8 cellular contexts compared by ENCODE assay signal in the genomic region with DNA sequence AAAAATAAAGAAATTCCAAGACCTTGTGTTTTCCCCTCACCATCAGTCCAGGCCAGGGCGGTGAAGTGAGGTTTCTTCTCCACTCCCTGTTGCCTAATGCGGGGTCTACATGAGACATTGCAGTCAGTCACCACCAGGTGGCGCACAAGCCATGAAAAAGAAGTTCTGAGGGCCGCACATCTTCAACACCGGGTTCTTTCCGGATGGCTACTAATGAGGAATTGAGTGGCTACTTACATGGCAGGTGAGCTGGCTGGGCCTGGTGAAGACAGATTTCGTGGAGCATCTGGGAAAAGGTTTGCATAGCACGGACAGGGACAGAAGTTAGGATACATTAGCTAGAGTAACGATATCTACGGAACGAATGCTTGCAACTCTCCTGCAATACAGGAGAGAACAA. TPM values are rescaled to one million over a fixed set of nuclear protein-coding genes. Genes with fewer than 3 reads are reported as not detected.
DNase-seq lines count a peak whose midpoint lies in the region; ATAC-seq, FAIRE-seq and TF ChIP-seq lines count a peak whose summit lies in the region.

No MANE protein-coding gene starts in this region.

- no peaks in the 10 kb centered on the region for H3K27me3 ChIP-seq in Caco-2 (replicated peaks; ENCODE audit: control insufficient read depth, insufficient read depth, low read length)
- peaks cover 12% of the 10 kb centered on the region for H3K27me3 ChIP-seq in NT2/D1 (ENCODE audit: insufficient read depth, insufficient read length)
- peaks cover 15 to 52% of the 10 kb centered on the region in 2 experiments for H3K27me3 ChIP-seq in endothelial cell of umbilical vein (ENCODE audit: control insufficient read depth in 2 of 2, insufficient read depth in 2 of 2, low read length in 2 of 2)

- no peak overlapping the region for H3K4me2 ChIP-seq in endothelial cell of umbilical vein (ENCODE audit: insufficient read depth, low read length)

- H4K20me1 ChIP-seq in endothelial cell of umbilical vein (replicated peaks; ENCODE audit: control insufficient read depth, extremely low read depth, insufficient read depth, low read length), result no peaks in the 10 kb centered on the region

- no peak overlapping the region for H3K9ac ChIP-seq in NT2/D1 (ENCODE audit: insufficient read length, low read depth)
- no peak overlapping the region for H3K9ac ChIP-seq in endothelial cell of umbilical vein (replicated peaks; ENCODE audit: extremely low read depth, insufficient read depth, low read length)

- FAIRE-seq in endothelial cell of umbilical vein (lab: Jason Lieb, UNC), result peak; percentile 89

- peaks cover 8% of the 10 kb centered on the region for H3K4me1 ChIP-seq in Caco-2
- H3K4me1 ChIP-seq in NT2/D1 (ENCODE audit: insufficient read depth, insufficient read length), result no peaks in the 10 kb centered on the region
- H3K4me1 ChIP-seq in endothelial cell of umbilical vein (ENCODE audit: control insufficient read depth, extremely low read depth, insufficient read depth, low read length), result peaks cover 10% of the 10 kb centered on the region

- no peak overlapping the region for H3K4me3 Mint-ChIP-seq in Caco-2 (ENCODE audit: unreplicated experiment)

- no peak for ATAC-seq in HG03460 (IDR thresholded peaks at IDR 0.05; ENCODE audit: unreplicated experiment)

- H3K36me3 ChIP-seq in Caco-2 (ENCODE audit: control insufficient read depth, insufficient read depth, low read length) (no peaks in the 10 kb centered on the region), NT2/D1 (ENCODE audit: insufficient read depth, insufficient read length, low read length) (no peaks in the 10 kb centered on the region), endothelial cell of umbilical vein (ENCODE audit: control insufficient read depth in 2 of 2, extremely low read depth in 1 of 2, insufficient read depth in 2 of 2, low read length in 2 of 2) (no peaks in the 10 kb centered on the region)

- H3K9me1 ChIP-seq in endothelial cell of umbilical vein (replicated peaks; ENCODE audit: control insufficient read depth, extremely low read depth, insufficient read depth, low read length), result no peaks in the 10 kb centered on the region

- no peak overlapping the region for H3K27ac Mint-ChIP-seq in Caco-2 (ENCODE audit: unreplicated experiment)

- POLR2A ChIA-PET in Caco-2 (lab: Charles Lee) (no interaction called here), endothelial cell of umbilical vein (lab: Charles Lee) (no interaction called here)

- H3K4me1 Mint-ChIP-seq in Caco-2 (ENCODE audit: low read depth, unreplicated experiment), result peaks cover 21% of the 10 kb centered on the region

- no peaks in the 10 kb centered on the region for H3K79me2 ChIP-seq in endothelial cell of umbilical vein (ENCODE audit: control insufficient read depth, insufficient read depth, low read length)

- dilution Hi-C loops in endothelial cell of umbilical vein (cut with MboI; ENCODE audit: extremely low pct_ligation_motif_present, low sequenced_read_pairs), result no loop called here

- peaks cover 11% of the 10 kb centered on the region for H3K36me3 Mint-ChIP-seq in Caco-2 (ENCODE audit: insufficient read depth, unreplicated experiment)

- TF ChIP-seq POLR2A in endothelial cell of umbilical vein (IDR thresholded peaks at IDR 0.05; ENCODE audit: low read depth, low read length), result no peak

- CTCF ChIA-PET in Caco-2 (lab: Charles Lee), result interaction anchor here (0.5 to 1.7 kb wide), 9 partner anchors 11 to 406 kb away, joined by 3 to 6 read pairs (median 3); a partner anchor contains a TSS
- CTCF ChIA-PET in endothelial cell of umbilical vein (lab: Charles Lee), result interaction anchor here (1.1 to 5.1 kb wide), 11 partner anchors 12 to 406 kb away, joined by 3 to 88 read pairs (median 4); no protein-coding TSS in a partner anchor

- peak; percentile 85 to 93 for TF ChIP-seq CTCF in Caco-2 (IDR thresholded peaks at IDR 0.05; ENCODE audit: insufficient read depth in 1 of 2, low read depth in 1 of 2, low read length in 1 of 2, severe bottlenecking in 1 of 2, unreplicated experiment in 1 of 2)
- peak; percentile 77 to 93 for TF ChIP-seq CTCF in endothelial cell of umbilical vein (IDR thresholded peaks at IDR 0.05; ENCODE audit: extremely low read depth in 1 of 2, insufficient read depth in 1 of 2, low read depth in 1 of 2, low read length in 2 of 2)

- intact Hi-C loops in Caco-2 (cut with micrococcal nuclease; ENCODE audit: unreplicated experiment), result loop anchor here (1.0 to 5.0 kb wide), 6 partner anchors 55 to 405 kb away; no protein-coding TSS in a partner anchor
- intact Hi-C loops in endothelial cell of umbilical vein (cut with micrococcal nuclease), result loop anchor here (1.0 to 5.0 kb wide), 5 partner anchors 55 to 406 kb away; no protein-coding TSS in a partner anchor

- BruUV-seq in Caco-2 (replicated peaks; lab: Mats Ljungman, UMichigan), result no TSS peak
- no TSS peak for BruUV-seq in endothelial cell of umbilical vein (replicated peaks; lab: Mats Ljungman, UMichigan)

- H3K9me3 ChIP-seq in Caco-2 (no peaks in the 10 kb centered on the region), NT2/D1 (ENCODE audit: insufficient read depth, low read length) (no peaks in the 10 kb centered on the region), endothelial cell of umbilical vein (replicated peaks; ENCODE audit: control insufficient read depth, insufficient read depth, low read length) (no peaks in the 10 kb centered on the region)

- no peak overlapping the region for H3K27ac ChIP-seq in endothelial cell of umbilical vein (ENCODE audit: insufficient read depth, low read depth, low read length)

- no peaks in the 10 kb centered on the region for H3K9me3 Mint-ChIP-seq in Caco-2 (ENCODE audit: unreplicated experiment)

- peaks cover 22% of the 10 kb centered on the region for H3K27me3 Mint-ChIP-seq in Caco-2 (ENCODE audit: insufficient read depth, unreplicated experiment)

- peak; percentile 82 to 88 for DNase-seq in Caco-2
- DNase-seq in HuH-7.5 (ENCODE audit: low spot score), result peak; percentile 50
- peak; percentile 87 for DNase-seq in NT2/D1 (ENCODE audit: low read depth, low spot score)
- peak; percentile 63 for DNase-seq in activated CD8-positive, alpha-beta memory T cell treated with anti-CD3 and anti-CD28 coated beads, Interleukin-2, amount 50 U/mL, for 1 hour (ENCODE audit: extremely low read depth)
- DNase-seq in endothelial cell of umbilical vein (ENCODE audit: low read depth, low spot score), result peak; percentile 65
- DNase-seq in middle frontal gyrus (ENCODE audit: extremely low spot score, low spot score), result peak; percentile 33
- DNase-seq in stimulated activated CD8-positive, alpha-beta memory T cell treated with anti-CD3 and anti-CD28 coated beads, Interleukin-4, amount 100 ng/mL, for 4 hours (ENCODE audit: low read depth in 2 of 2, low spot score in 1 of 2), result peak; percentile 62 to 83

- no peak overlapping the region for H2AFZ ChIP-seq in endothelial cell of umbilical vein (ENCODE audit: low read depth, low read length)

- H3K4me3 ChIP-seq in Caco-2 (ENCODE audit: low read depth, low read length) (no peak overlapping the region), NT2/D1 (ENCODE audit: insufficient read length, low read depth) (no peak overlapping the region), endothelial cell of umbilical vein (replicated peaks in 1 of 3; ENCODE audit: insufficient read depth in 1 of 3, low read depth in 1 of 3, low read length in 3 of 3) (no peak overlapping the region)

TF ChIP-seq in endothelial cell of umbilical vein, 7 proteins besides CTCF, POLR2A, EP300 and RAD21 (continues in another document):
- no peak for TF ChIP-seq JUN (IDR thresholded peaks at IDR 0.05; ENCODE audit: borderline replicate concordance, insufficient read depth, insufficient read length, low read depth)
- no peak for TF ChIP-seq EZH2 (IDR thresholded peaks at IDR 0.05; ENCODE audit: borderline replicate concordance, low read depth, low read length, severe bottlenecking)
- TF ChIP-seq, protein P1, sequence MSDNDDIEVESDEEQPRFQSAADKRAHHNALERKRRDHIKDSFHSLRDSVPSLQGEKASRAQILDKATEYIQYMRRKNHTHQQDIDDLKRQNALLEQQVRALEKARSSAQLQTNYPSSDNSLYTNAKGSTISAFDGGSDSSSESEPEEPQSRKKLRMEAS (IDR thresholded peaks at IDR 0.05; ENCODE audit: insufficient read depth, insufficient read length), result no peak
- TF ChIP-seq MYC (IDR thresholded peaks at IDR 0.05; ENCODE audit: low read depth, low read length), result no peak
- no peak for TF ChIP-seq POLR2AphosphoS5 (IDR thresholded peaks at IDR 0.05; ENCODE audit: insufficient read depth, low read depth, low read length)
- TF ChIP-seq FOS (IDR thresholded peaks at IDR 0.05; ENCODE audit: borderline replicate concordance, insufficient read depth, low read length), result no peak

RNA-seq across cellular contexts. Expression of a gene that starts 15.8 kb away (rescaled TPM):
- total RNA-seq in Caco-2 (2022), result 364 and 408 TPM in 2 replicates
- total RNA-seq in endothelial cell of umbilical vein, result 461 and 505 TPM in 2 replicates
- 497 and 528 TPM in 2 replicates for polyA plus RNA-seq in endothelial cell of umbilical vein
- polyA plus RNA-seq in endothelial cell of umbilical vein (2011; cell fraction: cytosol; rRNA removed), result 799 and 821 TPM in 2 replicates
- 130 and 166 TPM in 2 replicates for polyA plus RNA-seq in endothelial cell of umbilical vein (2011; cell fraction: nucleus; rRNA removed)
- 960 and 1,130 TPM in 2 replicates for polyA plus RNA-seq in endothelial cell of umbilical vein (2012)
- 406 and 450 TPM in 2 replicates for polyA minus RNA-seq in endothelial cell of umbilical vein
- polyA minus RNA-seq in endothelial cell of umbilical vein (2011; cell fraction: cytosol; rRNA and poly(A)+ RNA removed), result 591 TPM
- polyA minus RNA-seq in endothelial cell of umbilical vein (2011; cell fraction: nucleus; rRNA and poly(A)+ RNA removed), result 70.9 and 71.2 TPM in 2 replicates

RNA-seq across cellular contexts. Expression of a gene that starts 36.3 kb away (rescaled TPM):
- not detected in 2 replicates for total RNA-seq in Caco-2 (2022)
- total RNA-seq in endothelial cell of umbilical vein, result not detected in 2 replicates
- not detected in 2 replicates for polyA plus RNA-seq in endothelial cell of umbilical vein
- not detected in 2 replicates for polyA plus RNA-seq in endothelial cell of umbilical vein (2011; cell fraction: cytosol; rRNA removed)
- not detected in 2 replicates for polyA plus RNA-seq in endothelial cell of umbilical vein (2011; cell fraction: nucleus; rRNA removed)
- not detected in 2 replicates for polyA plus RNA-seq in endothelial cell of umbilical vein (2012)
- not detected in 2 replicates for polyA minus RNA-seq in endothelial cell of umbilical vein
- not detected for polyA minus RNA-seq in endothelial cell of umbilical vein (2011; cell fraction: cytosol; rRNA and poly(A)+ RNA removed)
- polyA minus RNA-seq in endothelial cell of umbilical vein (2011; cell fraction: nucleus; rRNA and poly(A)+ RNA removed), result not detected in 2 replicates

RNA-seq across cellular contexts. Expression of a gene that starts 58.9 kb away (rescaled TPM):
- total RNA-seq in Caco-2 (2022), result 2,143 and 2,154 TPM in 2 replicates
- total RNA-seq in endothelial cell of umbilical vein, result 650 and 779 TPM in 2 replicates
- 56.7 and 76.8 TPM in 2 replicates for polyA plus RNA-seq in endothelial cell of umbilical vein
- polyA plus RNA-seq in endothelial cell of umbilical vein (2011; cell fraction: cytosol; rRNA removed), result 211 and 231 TPM in 2 replicates
- 60.0 and 72.0 TPM in 2 replicates for polyA plus RNA-seq in endothelial cell of umbilical vein (2011; cell fraction: nucleus; rRNA removed)
- polyA plus RNA-seq in endothelial cell of umbilical vein (2012), result 757 and 1,016 TPM in 2 replicates
- 42.6 and 46.3 TPM in 2 replicates for polyA minus RNA-seq in endothelial cell of umbilical vein
- polyA minus RNA-seq in endothelial cell of umbilical vein (2011; cell fraction: cytosol; rRNA and poly(A)+ RNA removed), result 185 TPM
- polyA minus RNA-seq in endothelial cell of umbilical vein (2011; cell fraction: nucleus; rRNA and poly(A)+ RNA removed), result 19.5 and 23.7 TPM in 2 replicates

Comparison
In these comparisons a context has a peak if more than half of its experiments do, and no peak if none do; other contexts are left out.
1. DNase-seq: peak in every context shown above with its lines; median percentile 87 in NT2/D1; 85 in Caco-2; 72 in stimulated activated CD8-positive, alpha-beta memory T cell treated with anti-CD3 and anti-CD28 coated beads, Interleukin-4, amount 100 ng/mL, for 4 hours; 65 in endothelial cell of umbilical vein; 63 in activated CD8-positive, alpha-beta memory T cell treated with anti-CD3 and anti-CD28 coated beads, Interleukin-2, amount 50 U/mL, for 1 hour; 50 in HuH-7.5; 33 in middle frontal gyrus.